29 cellular contexts compared by ENCODE assay signal in genomic region chr15:66771351-66771650, GRCh38.
A peak's percentile ranks its signal among the peaks of the same experiment; 100 is the strongest.
DNase-seq lines count a peak whose midpoint lies in the region; ATAC-seq, FAIRE-seq and TF ChIP-seq lines count a peak whose summit lies in the region.
"Had no signal": no experiment of that assay in that cellular context is flagged by ENCODE, and none has a peak within 500 bp of the region (broad histone marks: within the 10 kb centered on the region; RNA-seq: fewer than 3 reads in every experiment).

No MANE protein-coding gene starts in this region.

- intact Hi-C loops in stomach (cut with DNase I; ENCODE audit: low total_unique reads), result loop anchor here (10.0 kb wide), 1 partner anchor 166 kb away; no protein-coding TSS in a partner anchor
- intact Hi-C loops in activated CD4-positive, alpha-beta T cell treated with anti-CD3 and anti-CD28 coated beads for 36 hours (cut with DNase I, micrococcal nuclease), result no loop called here

- no peaks in the 10 kb centered on the region for H4K20me1 ChIP-seq in H9 (ENCODE audit: control insufficient read depth, insufficient read depth, insufficient read length)

- no peak overlapping the region for H3K4ac ChIP-seq in H9 (ENCODE audit: low read depth, low read length)

- H3K9me3 Mint-ChIP-seq in H9, result no peaks in the 10 kb centered on the region
- H3K9me3 Mint-ChIP-seq in memory B cell, result no peaks in the 10 kb centered on the region
- no peaks in the 10 kb centered on the region for H3K9me3 Mint-ChIP-seq in endothelial cell (ENCODE audit: unreplicated experiment)
- H3K9me3 Mint-ChIP-seq in activated CD4-positive, alpha-beta T cell treated with anti-CD3 and anti-CD28 coated beads for 36 hours (ENCODE audit: low read depth), result no peaks in the 10 kb centered on the region
- H3K9me3 Mint-ChIP-seq: activated CD4-positive, alpha-beta T cell treated with anti-CD3 and anti-CD28 coated beads, Interleukin-2, amount 10 ng/mL, durations not matched to agents 24 days and 14 days; activated naive CD8-positive, alpha-beta T cell treated with anti-CD3 and anti-CD28 coated beads for 36 hours; activated T-helper 17 cell treated with anti-CD3 and anti-CD28 coated beads, Interleukin-2, amount 50 U/mL, for 72 hours; naive B cell had no signal

- no peak overlapping the region for H3K14ac ChIP-seq in H9 (ENCODE audit: insufficient read depth, low read length)

- no peak overlapping the region for H4K5ac ChIP-seq in H9 (ENCODE audit: insufficient read length, low read depth, low read length)

- H3K27ac ChIP-seq in H9 (ENCODE audit: insufficient read length, low read depth, low read length) (no peak overlapping the region), Peyer's patch (peak overlapping the region in 3 of 4 donors; percentile 62 to 86 (median 79)), stomach (peak overlapping the region; percentile 75 to 88 (median 84))
- H3K27ac ChIP-seq: vagina had no signal

- no peak overlapping the region for H2AK5ac ChIP-seq in H9 (ENCODE audit: insufficient read length, low read length)

- H3K27ac Mint-ChIP-seq in H9 (peak overlapping the region in 2 of 3 experiments; percentile 52 to 95; a peak in 3 of 7 replicates), memory B cell (peak overlapping the region; percentile 71), endothelial cell (ENCODE audit: unreplicated experiment) (no peak overlapping the region)
- H3K27ac Mint-ChIP-seq in activated CD4-positive, alpha-beta T cell treated with anti-CD3 and anti-CD28 coated beads for 36 hours, result no peak overlapping the region
- H3K27ac Mint-ChIP-seq: activated CD4-positive, alpha-beta T cell treated with anti-CD3 and anti-CD28 coated beads, Interleukin-2, amount 10 ng/mL, durations not matched to agents 24 days and 14 days; activated naive CD8-positive, alpha-beta T cell treated with anti-CD3 and anti-CD28 coated beads for 36 hours; activated T-helper 17 cell treated with anti-CD3 and anti-CD28 coated beads, Interleukin-2, amount 50 U/mL, for 72 hours had no signal

- no peak for TF ChIP-seq EP300 in stomach (IDR thresholded peaks at IDR 0.05)

- no peak overlapping the region for H2BK120ac ChIP-seq in H9 (ENCODE audit: low read depth, low read length, poor library complexity, severe bottlenecking)

- no peak for TF ChIP-seq CTCF in H9 (conservative IDR thresholded peaks at IDR 0.05)
- no peak for TF ChIP-seq CTCF in Peyer's patch (IDR thresholded peaks at IDR 0.05)
- no peak for TF ChIP-seq CTCF in stomach (IDR thresholded peaks at IDR 0.05)
- no peak for TF ChIP-seq CTCF in endothelial cell (IDR thresholded peaks at IDR 0.05; ENCODE audit: unreplicated experiment)

- no peaks in the 10 kb centered on the region for H3K27me3 Mint-ChIP-seq in H9 (ENCODE audit: low read depth)
- H3K27me3 Mint-ChIP-seq in memory B cell, result peaks cover 2% of the 10 kb centered on the region
- peaks cover 7% of the 10 kb centered on the region for H3K27me3 Mint-ChIP-seq in endothelial cell (ENCODE audit: unreplicated experiment)
- H3K27me3 Mint-ChIP-seq in activated CD4-positive, alpha-beta T cell treated with anti-CD3 and anti-CD28 coated beads for 36 hours, result peaks cover under 1% of the 10 kb centered on the region

- no peaks in the 10 kb centered on the region for H3K36me3 Mint-ChIP-seq in H9 (ENCODE audit: insufficient read depth in 1 of 3, low read depth in 3 of 3)
- H3K36me3 Mint-ChIP-seq in memory B cell, result no peaks in the 10 kb centered on the region
- H3K36me3 Mint-ChIP-seq in endothelial cell (ENCODE audit: low read depth, unreplicated experiment), result peaks cover 4% of the 10 kb centered on the region
- no peaks in the 10 kb centered on the region for H3K36me3 Mint-ChIP-seq in activated CD4-positive, alpha-beta T cell treated with anti-CD3 and anti-CD28 coated beads for 36 hours (ENCODE audit: low read depth)
- H3K36me3 Mint-ChIP-seq: activated naive CD8-positive, alpha-beta T cell treated with anti-CD3 and anti-CD28 coated beads for 36 hours; CD14-positive monocyte; naive B cell had no signal

- H3K56ac ChIP-seq in H9 (ENCODE audit: insufficient read length, low read depth, low read length), result no peak overlapping the region

- H3K4me1 ChIP-seq in H9 (ENCODE audit: insufficient read depth, low read length) (peaks cover 5% of the 10 kb centered on the region; the same call in 1 of the 2 replicates), Peyer's patch (peaks cover 0 to 56% (median 22%) of the 10 kb centered on the region in 4 donors), stomach (peaks cover 79 to 99% (median 89%) of the 10 kb centered on the region in 4 donors)

- no CpG with 5 or more reads among the region's 5 CpGs for WGBS in H9 (ENCODE audit: extremely low coverage, insufficient read length, low lambda C conversion rate)
- WGBS in stomach, 5 donors, result 36 to 60% (median 44%) methylated on average over 4 to 5 of the region's 5 CpGs

- POLR2A ChIA-PET in activated CD4-positive, alpha-beta T cell treated with anti-CD3 and anti-CD28 coated beads for 36 hours (lab: Charles Lee), result no interaction called here

- no peak overlapping the region for H2BK5ac ChIP-seq in H9 (ENCODE audit: insufficient read length, low read length)

- H3K79me2 ChIP-seq in H9 (ENCODE audit: insufficient read depth, low read length), result no peaks in the 10 kb centered on the region

- no peaks in the 10 kb centered on the region for H3K9me3 ChIP-seq in H9 (ENCODE audit: control insufficient read depth, low read depth, low read length)
- H3K9me3 ChIP-seq in Peyer's patch, result no peaks in the 10 kb centered on the region
- H3K9me3 ChIP-seq in stomach, result no peaks in the 10 kb centered on the region
- H3K9me3 ChIP-seq: pancreas, right lobe of liver, vagina had no signal

- H3K4me3 Mint-ChIP-seq in H9, result no peak overlapping the region
- H3K4me3 Mint-ChIP-seq in memory B cell, result no peak overlapping the region
- H3K4me3 Mint-ChIP-seq in endothelial cell (ENCODE audit: unreplicated experiment), result no peak overlapping the region
- no peak overlapping the region for H3K4me3 Mint-ChIP-seq in activated CD4-positive, alpha-beta T cell treated with anti-CD3 and anti-CD28 coated beads for 36 hours
- H3K4me3 Mint-ChIP-seq: activated CD4-positive, alpha-beta T cell treated with anti-CD3 and anti-CD28 coated beads, Interleukin-2, amount 10 ng/mL, durations not matched to agents 24 days and 14 days; activated naive CD8-positive, alpha-beta T cell treated with anti-CD3 and anti-CD28 coated beads for 36 hours; activated T-helper 17 cell treated with anti-CD3 and anti-CD28 coated beads, Interleukin-2, amount 50 U/mL, for 72 hours; CD14-positive monocyte; naive B cell had no signal

- H3K4me1 Mint-ChIP-seq in H9 (peaks cover 52 to 63% of the 10 kb centered on the region in 2 experiments), memory B cell (no peaks in the 10 kb centered on the region), endothelial cell (ENCODE audit: unreplicated experiment) (peaks cover 47% of the 10 kb centered on the region)
- H3K4me1 Mint-ChIP-seq in activated CD4-positive, alpha-beta T cell treated with anti-CD3 and anti-CD28 coated beads for 36 hours, result no peaks in the 10 kb centered on the region
- H3K4me1 Mint-ChIP-seq: activated CD4-positive, alpha-beta T cell treated with anti-CD3 and anti-CD28 coated beads, Interleukin-2, amount 10 ng/mL, durations not matched to agents 24 days and 14 days; activated naive CD8-positive, alpha-beta T cell treated with anti-CD3 and anti-CD28 coated beads for 36 hours; activated T-helper 17 cell treated with anti-CD3 and anti-CD28 coated beads, Interleukin-2, amount 50 U/mL, for 72 hours; naive B cell had no signal

- CTCF ChIA-PET in activated CD4-positive, alpha-beta T cell treated with anti-CD3 and anti-CD28 coated beads for 36 hours (lab: Charles Lee), result interaction anchor here (0.8 to 2.7 kb wide), 4 partner anchors 19 to 153 kb away, joined by 3 to 9 read pairs (median 4); no protein-coding TSS in a partner anchor

- H3K36me3 ChIP-seq in Peyer's patch (no peaks in the 10 kb centered on the region), stomach (no peaks in the 10 kb centered on the region)
- H3K36me3 ChIP-seq: pancreas, right lobe of liver, vagina had no signal

- H3K79me1 ChIP-seq in H9 (ENCODE audit: insufficient read depth, low read depth, low read length, poor library complexity, severe bottlenecking), result no peaks in the 10 kb centered on the region

- no peak overlapping the region for H2BK12ac ChIP-seq in H9 (ENCODE audit: insufficient read length, low read depth, low read length)

- no peak for DNase-seq in H9
- DNase-seq in Peyer's patch, result peak in 1 of 3 donors; percentile 46
- no peak for DNase-seq in memory B cell (ENCODE audit: low spot score in 2 of 2)
- no peak for DNase-seq in stomach
- no peak for DNase-seq in H54 (ENCODE audit: insufficient read length, low spot score)
- no peak for DNase-seq in endothelial cell (ENCODE audit: low spot score)
- DNase-seq in activated CD4-positive, alpha-beta T cell treated with anti-CD3 and anti-CD28 coated beads for 36 hours, result no peak
- DNase-seq: activated CD4-positive, alpha-beta T cell treated with anti-CD3 and anti-CD28 coated beads, Interleukin-2, amount 10 ng/mL, durations not matched to agents 24 days and 14 days; activated naive CD8-positive, alpha-beta T cell treated with anti-CD3 and anti-CD28 coated beads for 36 hours; DMS 273 treated with DMSO at 0.1 percent for 48 hours; effector CD8-positive, alpha-beta T cell; hypothalamus; islet precursor cell; Kasumi-1; naive B cell; NCI-H2029 treated with DMSO at 0.1 percent for 48 hours; NCI-H345; right lobe of liver; stimulated activated CD4-positive, alpha-beta T cell treated with anti-CD3 and anti-CD28 coated beads, Interleukin-15, amount 100 ng/mL, for 24 hours; stimulated activated CD8-positive, alpha-beta memory T cell treated with anti-CD3 and anti-CD28 coated beads, Interleukin-4, amount 100 ng/mL, for 48 hours; T-helper 1 cell had no signal

- H3K23ac ChIP-seq in H9 (ENCODE audit: insufficient read length, low read depth, low read length), result no peak overlapping the region

- no peak overlapping the region for H4K91ac ChIP-seq in H9 (ENCODE audit: insufficient read length, low read depth, low read length)

- FAIRE-seq in H54 (lab: Jason Lieb, UNC), result no peak
- FAIRE-seq: frontal cortex, pancreas had no signal

- no peak for ATAC-seq in memory B cell (ENCODE audit: low read depth)
- no peak for ATAC-seq in GM21576 (IDR thresholded peaks at IDR 0.05; ENCODE audit: unreplicated experiment)
- ATAC-seq in activated CD4-positive, alpha-beta T cell treated with anti-CD3 and anti-CD28 coated beads for 36 hours, result no peak
- ATAC-seq: activated T-helper 17 cell treated with anti-CD3 and anti-CD28 coated beads, Interleukin-2, amount 50 U/mL, for 72 hours; esophagus mucosa; pancreas had no signal

- no peak overlapping the region for H3K9ac ChIP-seq in H9 (ENCODE audit: extremely low read depth, insufficient read length, low read length)

- no peak overlapping the region for H2AFZ ChIP-seq in H9 (ENCODE audit: low read length)

- no peak overlapping the region for H4K8ac ChIP-seq in H9 (replicated peaks; ENCODE audit: insufficient read length, low read depth, low read length)

- no peak overlapping the region for H3T11ph ChIP-seq in H9 (ENCODE audit: low read length)

- H3K27me3 ChIP-seq in H9 (ENCODE audit: insufficient read depth, low read length) (no peaks in the 10 kb centered on the region), Peyer's patch (no peaks in the 10 kb centered on the region), stomach (no peaks in the 10 kb centered on the region)
- H3K27me3 ChIP-seq: pancreas, right lobe of liver, vagina had no signal

- no peak overlapping the region for H2BK20ac ChIP-seq in H9 (ENCODE audit: low read depth, low read length, poor library complexity, severe bottlenecking)

- H3K4me2 ChIP-seq in H9 (ENCODE audit: insufficient read depth, insufficient read length, low read length), result no peak overlapping the region

- H3K4me3 ChIP-seq in Peyer's patch, result no peak overlapping the region
- H3K4me3 ChIP-seq in stomach, result no peak overlapping the region
- H3K4me3 ChIP-seq: lung, pancreas, right lobe of liver, vagina had no signal

- no peak overlapping the region for H2BK15ac ChIP-seq in H9 (ENCODE audit: low read depth, low read length)

- H3K18ac ChIP-seq in H9 (ENCODE audit: insufficient read length, low read depth, low read length), result no peak overlapping the region

- H3K23me2 ChIP-seq in H9 (ENCODE audit: insufficient read length, low read depth, low read length, poor library complexity, severe bottlenecking), result no peaks in the 10 kb centered on the region

- TF ChIP-seq POLR2A in Peyer's patch (IDR thresholded peaks at IDR 0.05) (no peak), stomach (IDR thresholded peaks at IDR 0.05) (no peak), H54 (IDR thresholded peaks at IDR 0.05; ENCODE audit: low read depth, low read length) (no peak)

Comparison
In these comparisons a context has a peak if more than half of its experiments do, and no peak if none do; other contexts are left out.
1. H3K27ac Mint-ChIP-seq: peak in H9 (2 of 3) and memory B cell (single experiment); none in endothelial cell (single experiment) and activated CD4-positive, alpha-beta T cell treated with anti-CD3 and anti-CD28 coated beads for 36 hours (single experiment).